In the genomic region with DNA sequence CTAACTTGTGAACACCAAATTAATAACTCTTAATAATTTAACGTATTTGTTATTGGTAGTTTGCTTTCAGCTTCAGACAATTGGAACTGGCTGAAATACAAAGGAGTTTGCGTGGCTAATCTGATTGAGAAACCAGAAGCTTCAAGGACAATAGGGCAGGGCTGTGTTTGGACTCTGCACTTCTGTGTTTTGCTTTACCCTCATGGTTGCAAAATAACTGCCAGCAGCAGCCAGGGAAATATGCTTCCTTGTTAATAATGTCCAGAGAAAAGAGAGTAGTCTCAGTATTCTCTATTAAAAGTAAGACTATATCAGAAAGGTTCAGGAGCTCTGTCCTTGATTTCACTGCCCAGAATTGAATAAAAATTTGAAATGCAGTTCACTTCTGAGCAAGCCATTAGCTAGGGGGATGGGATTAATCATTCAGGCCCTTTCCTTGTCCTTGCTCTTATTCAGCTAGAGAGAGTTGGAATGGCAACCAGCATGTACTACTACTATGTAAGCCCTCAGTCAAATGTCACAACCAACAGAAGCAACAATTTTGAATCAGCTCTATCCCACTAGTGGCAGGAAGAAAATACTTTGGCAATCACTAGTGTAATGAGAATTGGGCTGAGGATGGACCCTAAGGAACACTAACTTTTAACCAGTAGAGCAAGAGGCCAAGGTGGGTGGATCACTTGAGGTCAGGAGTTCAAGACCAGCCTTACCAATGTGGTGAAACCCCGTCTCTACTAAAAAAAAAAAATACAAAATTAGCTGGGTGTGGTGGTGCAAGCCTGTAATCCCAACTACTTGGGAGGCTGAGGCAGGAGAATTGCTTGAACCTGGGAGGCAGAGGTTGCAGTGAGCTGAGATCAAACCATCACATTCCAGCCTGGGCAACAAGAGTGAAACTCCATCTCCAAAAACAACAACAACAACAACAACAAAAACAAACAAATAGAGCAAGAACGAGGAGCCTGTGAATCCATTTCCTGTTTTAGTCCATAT, we compare ENCODE assay signal across 12 cellular contexts.
DNase-seq lines count a peak whose midpoint lies in the region; ATAC-seq and TF ChIP-seq lines count a peak whose summit lies in the region.
"Had no signal": no experiment of that assay in that cellular context is flagged by ENCODE, and none has a peak within 500 bp of the region (broad histone marks: within the 10 kb centered on the region; RNA-seq: fewer than 3 reads in every experiment).

No MANE protein-coding gene starts in this region.

- ATAC-seq in RWPE2 (ENCODE audit: low read depth) (peak; percentile 38; the same call in 1 of the 3 replicates), GM21447 (IDR thresholded peaks at IDR 0.05; ENCODE audit: unreplicated experiment) (no peak)

- H3K27ac ChIP-seq in RWPE2 (ENCODE audit: poor library complexity, severe bottlenecking) (no peak overlapping the region), trophoblast cell (ENCODE audit: low read depth, low read length) (peak overlapping the region; percentile 43), caudate nucleus (ENCODE audit: low read depth, low read length) (no peak overlapping the region), brain microvascular endothelial cell (no peak overlapping the region)
- H3K27ac ChIP-seq: parathyroid adenoma had no signal

- H2AFZ ChIP-seq in trophoblast cell (ENCODE audit: insufficient read depth, low read length, poor library complexity) = no peak overlapping the region
- H2AFZ ChIP-seq: parathyroid adenoma had no signal

- no peaks in the 10 kb centered on the region for H3K36me3 ChIP-seq in RWPE2 (ENCODE audit: low read depth)
- no peaks in the 10 kb centered on the region for H3K36me3 ChIP-seq in trophoblast cell (ENCODE audit: control insufficient read depth in 1 of 2, insufficient read depth in 2 of 2, low read length in 2 of 2)
- no peaks in the 10 kb centered on the region for H3K36me3 ChIP-seq in brain microvascular endothelial cell (replicated peaks)

- DNase-seq in GM03348 (ENCODE audit: low spot score) (peak; percentile 24), RWPE2 (ENCODE audit: low spot score) (no peak), fibroblast of the conjunctiva (ENCODE audit: low read depth) (peak; percentile 18), trophoblast cell (peak; percentile 63 to 86), caudate nucleus (lab: John Stamatoyannopoulos, UW) (no peak), brain microvascular endothelial cell (no peak), SK-N-DZ (ENCODE audit: low spot score) (no peak)
- DNase-seq: activated gamma-delta T cell, NCI-H1105 treated with DMSO at 0.1 percent for 48 hours had no signal

- H3K79me1 ChIP-seq in trophoblast cell (ENCODE audit: low read length) = no peaks in the 10 kb centered on the region

- no peak overlapping the region for H4K12ac ChIP-seq in trophoblast cell (ENCODE audit: low read depth, low read length)

- H3K27me3 ChIP-seq in RWPE2 (ENCODE audit: insufficient read depth, poor library complexity, severe bottlenecking) = no peaks in the 10 kb centered on the region
- H3K27me3 ChIP-seq in trophoblast cell (ENCODE audit: insufficient read depth, low read length) = no peaks in the 10 kb centered on the region
- no peaks in the 10 kb centered on the region for H3K27me3 ChIP-seq in brain microvascular endothelial cell (replicated peaks)

- no CpG with 5 or more reads among the region's 4 CpGs for WGBS in trophoblast cell (ENCODE audit: extremely low coverage, insufficient coverage, insufficient read length)

- H3K4me2 ChIP-seq in trophoblast cell (ENCODE audit: low read length) = no peak overlapping the region

- H3K4me3 ChIP-seq in RWPE2 (ENCODE audit: severe bottlenecking) (no peak overlapping the region), trophoblast cell (ENCODE audit: low read depth, low read length) (no peak overlapping the region), brain microvascular endothelial cell (ENCODE audit: low read depth, low read length) (no peak overlapping the region)

- H3K79me2 ChIP-seq in trophoblast cell (ENCODE audit: control insufficient read depth, insufficient read depth, low read length, poor library complexity) = no peaks in the 10 kb centered on the region
- H3K79me2 ChIP-seq: parathyroid adenoma had no signal

- TF ChIP-seq CTCF in RWPE2 (IDR thresholded peaks at IDR 0.05; ENCODE audit: poor library complexity, severe bottlenecking) (no peak), brain microvascular endothelial cell (IDR thresholded peaks at IDR 0.05; ENCODE audit: low read depth, low read length, missing control alignments) (no peak)

- H2BK120ac ChIP-seq in trophoblast cell (ENCODE audit: insufficient read depth, low read length, poor library complexity) = no peak overlapping the region

- H3K4me1 ChIP-seq in RWPE2 (ENCODE audit: insufficient read depth, poor library complexity, severe bottlenecking) = peaks cover 3% of the 10 kb centered on the region
- no peaks in the 10 kb centered on the region for H3K4me1 ChIP-seq in trophoblast cell (ENCODE audit: control insufficient read depth in 1 of 2, insufficient read depth in 2 of 2, low read length in 2 of 2)
- H3K4me1 ChIP-seq: parathyroid adenoma had no signal

- in situ Hi-C loops in brain microvascular endothelial cell (cut with HindIII; ENCODE audit: low pct_ligation_motif_present, low sequenced_read_pairs) = no loop called here

- H3K18ac ChIP-seq in trophoblast cell (ENCODE audit: low read length) = no peak overlapping the region

- no peak overlapping the region for H4K91ac ChIP-seq in trophoblast cell (ENCODE audit: low read depth, low read length)

- H2AK5ac ChIP-seq in trophoblast cell (ENCODE audit: low read length) = no peak overlapping the region

- H3K14ac ChIP-seq in trophoblast cell (ENCODE audit: low read length) = no peak overlapping the region

- H2BK12ac ChIP-seq in trophoblast cell (ENCODE audit: low read length) = no peak overlapping the region

- no peaks in the 10 kb centered on the region for H3K9me3 ChIP-seq in RWPE2 (ENCODE audit: severe bottlenecking)
- no peaks in the 10 kb centered on the region for H3K9me3 ChIP-seq in trophoblast cell (ENCODE audit: insufficient read depth, low read depth, low read length)
- H3K9me3 ChIP-seq: Caco-2 had no signal

- no peak overlapping the region for H3K9ac ChIP-seq in trophoblast cell (ENCODE audit: low read length)
- H3K9ac ChIP-seq: parathyroid adenoma had no signal

- no peak overlapping the region for H4K8ac ChIP-seq in trophoblast cell (ENCODE audit: low read depth, low read length)

- no peak overlapping the region for H3K23ac ChIP-seq in trophoblast cell (ENCODE audit: low read length)

- no peak overlapping the region for H2BK5ac ChIP-seq in trophoblast cell (ENCODE audit: low read depth, low read length, poor library complexity)

- no peak overlapping the region for H3K4ac ChIP-seq in trophoblast cell (ENCODE audit: low read depth, low read length)

Comparison
In these comparisons a context has a peak if more than half of its experiments do, and no peak if none do; other contexts are left out.
1. DNase-seq: peak in GM03348 (single experiment), fibroblast of the conjunctiva (single experiment) and trophoblast cell (2 of 2); none in RWPE2 (single experiment), caudate nucleus (0 of 61), brain microvascular endothelial cell (single experiment) and SK-N-DZ (single experiment).